ENCODE assay signal across 8 cellular contexts in genomic region chr1:31645274-31645568, GRCh38. TPM values are rescaled to one million over a fixed set of nuclear protein-coding genes. Genes with fewer than 3 reads are reported as not detected.
A peak's percentile ranks its signal among the peaks of the same experiment; 100 is the strongest.
DNase-seq lines count a peak whose midpoint lies in the region; ATAC-seq and TF ChIP-seq lines count a peak whose summit lies in the region.

No MANE protein-coding gene starts in this region.

- peak overlapping the region; percentile 93 for H3K4me3 ChIP-seq in GM08714 (ENCODE audit: low read length)
- H3K4me3 ChIP-seq in foreskin fibroblast (ENCODE audit: low read depth in 1 of 2, low read length in 2 of 2), result peak overlapping the region; percentile 91 to 94

- peak overlapping the region; percentile 94 for H3K4me3 Mint-ChIP-seq in progenitor cell of endocrine pancreas (ENCODE audit: low read depth)

- TF ChIP-seq CTCF in VCaP (conservative IDR thresholded peaks at IDR 0.05) (no peak), foreskin fibroblast (IDR thresholded peaks at IDR 0.05; ENCODE audit: low read depth, low read length) (no peak), progenitor cell of endocrine pancreas (IDR thresholded peaks at IDR 0.05; ENCODE audit: unreplicated experiment) (no peak)

- H3K4me1 Mint-ChIP-seq in progenitor cell of endocrine pancreas (ENCODE audit: low read depth), result peaks cover 18% of the 10 kb centered on the region

- no peaks in the 10 kb centered on the region for H3K9me3 Mint-ChIP-seq in progenitor cell of endocrine pancreas (ENCODE audit: low read depth)

- H3K36me3 Mint-ChIP-seq in progenitor cell of endocrine pancreas (ENCODE audit: insufficient read depth), result no peaks in the 10 kb centered on the region

- DNase-seq in foreskin fibroblast (no peak), progenitor cell of endocrine pancreas (ENCODE audit: low spot score, unreplicated experiment) (no peak), NCI-H1694 treated with DMSO at 0.1 percent for 48 hours (lab: John Stamatoyannopoulos, UW) (no peak), C1 segment of cervical spinal cord (lab: John Stamatoyannopoulos, UW) (no peak)
- no peak for DNase-seq in activated CD4-positive, alpha-beta T cell treated with anti-CD3 and anti-CD28 coated beads for 4 hours

- H3K27me3 Mint-ChIP-seq in progenitor cell of endocrine pancreas, result no peaks in the 10 kb centered on the region

- no peak for ATAC-seq in GM19023 (IDR thresholded peaks at IDR 0.05; ENCODE audit: unreplicated experiment)

- peak overlapping the region; percentile 100 for H3K27ac Mint-ChIP-seq in progenitor cell of endocrine pancreas

- H3K27ac ChIP-seq in VCaP, result peak overlapping the region; percentile 92

RNA-seq across cellular contexts. Expression of gene PEF1, which starts 0.5 kb away (rescaled TPM):
- total RNA-seq in progenitor cell of endocrine pancreas, result 39.1 and 42.8 TPM in 2 replicates

RNA-seq across cellular contexts. Expression of gene HCRTR1, which starts 27.7 kb away (rescaled TPM):
- not detected in 2 replicates for total RNA-seq in progenitor cell of endocrine pancreas

RNA-seq across cellular contexts. Expression of gene COL16A1, which starts 58.6 kb away (rescaled TPM):
- 0.67 and 2.1 TPM in 2 replicates for total RNA-seq in progenitor cell of endocrine pancreas
